ENCODE assay signal across 8 cellular contexts in genomic region chr14:52325126-52325525, GRCh38. TPM values are rescaled to one million over a fixed set of nuclear protein-coding genes. Genes with fewer than 3 reads are reported as not detected.
DNase-seq lines count a peak whose midpoint lies in the region; ATAC-seq and TF ChIP-seq lines count a peak whose summit lies in the region.

No MANE protein-coding gene starts in this region.

- ATAC-seq in GM18858 (IDR thresholded peaks at IDR 0.05; ENCODE audit: unreplicated experiment): peak; percentile 97
- ATAC-seq in GM21723 (IDR thresholded peaks at IDR 0.05; ENCODE audit: unreplicated experiment): peak; percentile 96
- no peak for ATAC-seq in WTC11

- DNase-seq in choroid plexus epithelial cell (ENCODE audit: low read depth) (peak; percentile 68), lower leg skin (ENCODE audit: low spot score in 2 of 2) (no peak), posterior vena cava (ENCODE audit: low spot score) (no peak), NCI-H446 treated with DMSO at 0.1 percent for 48 hours (lab: John Stamatoyannopoulos, UW) (no peak), WTC11 (ENCODE audit: low spot score) (no peak)

- H3K4me3 Mint-ChIP-seq in WTC11: no peak overlapping the region

- H3K27me3 Mint-ChIP-seq in WTC11 (ENCODE audit: low read depth): no peaks in the 10 kb centered on the region

- peaks cover 5% of the 10 kb centered on the region; the same call in 1 of the 2 replicates for H3K4me1 Mint-ChIP-seq in WTC11

- H3K27ac Mint-ChIP-seq in WTC11: no peak overlapping the region

- POLR2A ChIA-PET in WTC11 (lab: Charles Lee): no interaction called here

- no peak overlapping the region for H3K4me3 ChIP-seq in choroid plexus epithelial cell (ENCODE audit: low read depth, low read length)
- no peak overlapping the region for H3K4me3 ChIP-seq in lower leg skin (ENCODE audit: low read depth, poor library complexity, severe bottlenecking)

- peaks cover 41% of the 10 kb centered on the region for H3K9me3 Mint-ChIP-seq in WTC11

- no peaks in the 10 kb centered on the region for H3K36me3 ChIP-seq in KOPT-K1 (ENCODE audit: insufficient read depth, low read length)

- 64 to 67% methylated on average over 3 of the region's 3 CpGs for WGBS in lower leg skin, 2 donors

- intact Hi-C loops in lower leg skin (cut with DNase I; ENCODE audit: low total_unique reads): no loop called here
- intact Hi-C loops in posterior vena cava (cut with DNase I): no loop called here

- no peak for TF ChIP-seq CTCF in choroid plexus epithelial cell (conservative IDR thresholded peaks at IDR 0.05; ENCODE audit: low read depth, low read length)
- TF ChIP-seq CTCF in lower leg skin (IDR thresholded peaks at IDR 0.05): no peak
- no peak for TF ChIP-seq CTCF in WTC11 (IDR thresholded peaks at IDR 0.05)

- H3K36me3 Mint-ChIP-seq in WTC11: peaks cover 36% of the 10 kb centered on the region

- peaks cover 43% of the 10 kb centered on the region for H3K9me3 ChIP-seq in KOPT-K1 (ENCODE audit: insufficient read depth, low read length, poor library complexity, severe bottlenecking)

- CTCF ChIA-PET in WTC11 (lab: Charles Lee): no interaction called here

- TF ChIP-seq POLR2A in lower leg skin (IDR thresholded peaks at IDR 0.05): no peak

- peak overlapping the region; percentile 44 for H3K27ac ChIP-seq in KOPT-K1 (ENCODE audit: low read depth, low read length, poor library complexity, severe bottlenecking)

TF ChIP-seq in WTC11, 78 proteins besides CTCF, POLR2A, EP300 and RAD21:
- TF ChIP-seq NFATC4 (CRISPR knock-in tag; IDR thresholded peaks at IDR 0.05) (no peak), MLX (CRISPR knock-in tag; IDR thresholded peaks at IDR 0.05) (no peak), ATF1 (CRISPR knock-in tag; IDR thresholded peaks at IDR 0.05) (no peak), SMAD3 (CRISPR knock-in tag; IDR thresholded peaks at IDR 0.05; ENCODE audit: borderline replicate concordance) (no peak), TCF7 (CRISPR knock-in tag; IDR thresholded peaks at IDR 0.05; ENCODE audit: low read depth) (no peak), IRF2 (CRISPR knock-in tag; IDR thresholded peaks at IDR 0.05; ENCODE audit: borderline replicate concordance, low read depth) (no peak), ZNF396 (CRISPR knock-in tag; IDR thresholded peaks at IDR 0.05; ENCODE audit: borderline replicate concordance) (no peak), ERG (CRISPR knock-in tag; IDR thresholded peaks at IDR 0.05) (no peak), ZNF416 (CRISPR knock-in tag; IDR thresholded peaks at IDR 0.05) (no peak), ELF4 (CRISPR knock-in tag; IDR thresholded peaks at IDR 0.05; ENCODE audit: low read depth) (no peak), CBFB (CRISPR knock-in tag; IDR thresholded peaks at IDR 0.05; ENCODE audit: low read depth) (no peak)
- TF ChIP-seq, protein P1, sequence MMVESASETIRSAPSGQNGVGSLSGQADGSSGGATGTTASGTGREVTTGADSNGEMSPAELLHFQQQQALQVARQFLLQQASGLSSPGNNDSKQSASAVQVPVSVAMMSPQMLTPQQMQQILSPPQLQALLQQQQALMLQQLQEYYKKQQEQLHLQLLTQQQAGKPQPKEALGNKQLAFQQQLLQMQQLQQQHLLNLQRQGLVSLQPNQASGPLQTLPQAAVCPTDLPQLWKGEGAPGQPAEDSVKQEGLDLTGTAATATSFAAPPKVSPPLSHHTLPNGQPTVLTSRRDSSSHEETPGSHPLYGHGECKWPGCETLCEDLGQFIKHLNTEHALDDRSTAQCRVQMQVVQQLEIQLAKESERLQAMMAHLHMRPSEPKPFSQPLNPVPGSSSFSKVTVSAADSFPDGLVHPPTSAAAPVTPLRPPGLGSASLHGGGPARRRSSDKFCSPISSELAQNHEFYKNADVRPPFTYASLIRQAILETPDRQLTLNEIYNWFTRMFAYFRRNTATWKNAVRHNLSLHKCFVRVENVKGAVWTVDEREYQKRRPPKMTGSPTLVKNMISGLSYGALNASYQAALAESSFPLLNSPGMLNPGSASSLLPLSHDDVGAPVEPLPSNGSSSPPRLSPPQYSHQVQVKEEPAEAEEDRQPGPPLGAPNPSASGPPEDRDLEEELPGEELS (CRISPR knock-in tag; IDR thresholded peaks at IDR 0.05): no peak

RNA-seq across cellular contexts. Expression of gene PTGER2, which starts 11.0 kb away (rescaled TPM):
- total RNA-seq in lower leg skin (1 to 10 TPM in 3 of 4 donors, under 1 TPM in 1; 0.15 to 3.6 (median 2.0) TPM), posterior vena cava (1 to 10 TPM; 5.3 to 7.4 TPM), WTC11 (2021) (0.92 to 1.2 TPM (median 0.99 TPM) in 3 replicates)

RNA-seq across cellular contexts. Expression of gene PTGDR, which starts 57.6 kb away (rescaled TPM):
- total RNA-seq in lower leg skin (1 to 10 TPM in 1 of 4 donors, under 1 TPM in 2, not detected in 1; 0.65 to 2.8 (median 0.88) TPM), posterior vena cava (1 to 10 TPM; 2.9 to 4.5 TPM), WTC11 (2021) (0.09 to 0.24 TPM (median 0.11 TPM) in 3 replicates)
